Comparison of ENCODE assay signal across 1 cellular context in the genomic region with DNA sequence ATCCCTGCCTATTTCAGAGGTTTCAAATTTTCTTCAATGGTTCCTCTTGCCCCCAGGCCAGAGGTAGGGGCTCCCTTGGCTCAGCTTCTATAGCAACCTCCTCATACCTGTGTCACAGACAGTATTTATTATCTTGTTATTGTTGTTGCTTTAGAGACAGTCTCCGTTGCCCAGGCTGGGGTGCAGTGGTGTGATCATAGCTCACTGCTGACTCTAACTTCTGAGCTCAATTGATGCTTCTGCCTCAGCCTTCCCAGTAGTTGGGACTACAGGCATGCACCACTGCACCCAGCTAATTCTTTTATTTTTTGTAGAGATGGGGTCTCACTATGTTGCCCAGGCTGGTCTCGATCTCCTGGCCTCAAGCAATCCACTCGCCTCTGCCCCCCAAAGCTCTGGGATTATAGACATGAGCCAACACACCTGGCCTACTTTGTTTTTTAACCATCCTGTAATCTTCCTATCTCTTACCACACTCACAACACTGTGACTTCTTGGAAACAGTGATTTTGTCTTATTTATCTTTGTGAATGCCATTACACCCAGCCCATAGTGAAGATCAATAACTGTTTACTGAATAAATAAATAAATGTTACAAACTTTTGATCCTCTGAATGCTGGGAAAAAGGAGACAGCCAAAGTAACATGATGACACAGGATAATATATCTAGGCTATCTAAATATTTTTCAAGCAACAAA.
TF ChIP-seq lines count a peak whose summit lies in the region.

No MANE protein-coding gene starts in this region.

TF ChIP-seq in HepG2, 621 proteins besides CTCF, POLR2A, EP300 and RAD21 (continued from another document and continues in another):
- TF ChIP-seq, protein P1, sequence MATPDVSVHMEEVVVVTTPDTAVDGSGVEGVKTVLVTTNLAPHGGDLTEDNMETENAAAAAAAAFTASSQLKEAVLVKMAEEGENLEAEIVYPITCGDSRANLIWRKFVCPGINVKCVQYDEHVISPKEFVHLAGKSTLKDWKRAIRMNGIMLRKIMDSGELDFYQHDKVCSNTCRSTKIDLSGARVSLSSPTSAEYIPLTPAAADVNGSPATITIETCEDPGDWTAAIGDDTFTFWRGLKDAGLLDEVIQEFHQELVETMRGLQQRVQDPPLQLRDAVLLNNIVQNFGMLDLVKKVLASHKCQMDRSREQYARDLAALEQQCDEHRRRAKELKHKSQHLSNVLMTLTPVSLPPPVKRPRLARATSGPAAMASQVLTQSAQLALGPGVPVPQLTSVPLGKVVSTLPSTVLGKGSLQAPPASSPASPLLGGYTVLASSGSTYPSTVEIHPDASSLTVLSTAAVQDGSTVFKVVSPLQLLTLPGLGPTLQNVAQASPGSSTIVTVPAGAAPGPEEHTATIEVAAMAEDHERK (CRISPR knock-in tag; IDR thresholded peaks at IDR 0.05; ENCODE audit: low read depth): no peak
- TF ChIP-seq ZBTB42 (CRISPR knock-in tag; IDR thresholded peaks at IDR 0.05) (no peak), NFYC (CRISPR knock-in tag; IDR thresholded peaks at IDR 0.05) (no peak), ZNF329 (CRISPR knock-in tag; IDR thresholded peaks at IDR 0.05; ENCODE audit: low read depth) (no peak), AHR (CRISPR knock-in tag; IDR thresholded peaks at IDR 0.05) (no peak), ZNF317 (CRISPR knock-in tag; IDR thresholded peaks at IDR 0.05) (no peak), HNRNPH1 (optimal IDR thresholded peaks at IDR 0.05; ENCODE audit: low read depth, low read length) (no peak), NCOA1 (CRISPR knock-in tag; IDR thresholded peaks at IDR 0.05) (no peak), ZNF773 (CRISPR knock-in tag; IDR thresholded peaks at IDR 0.05; ENCODE audit: borderline replicate concordance) (no peak), SRY (CRISPR knock-in tag; IDR thresholded peaks at IDR 0.05) (no peak), MED8 (CRISPR knock-in tag; IDR thresholded peaks at IDR 0.05; ENCODE audit: insufficient replicate concordance) (no peak), MIXL1 (CRISPR knock-in tag; IDR thresholded peaks at IDR 0.05) (no peak; the same call in 1 of the 2 replicates), HNF4G (IDR thresholded peaks at IDR 0.05; ENCODE audit: borderline replicate concordance, low read depth, low read length) (no peak), HNF4G (CRISPR knock-in tag; IDR thresholded peaks at IDR 0.05; ENCODE audit: borderline replicate concordance, low read depth) (no peak), THAP11 (CRISPR knock-in tag; IDR thresholded peaks at IDR 0.05) (0 out of 2 replicates have a peak, but pooled peaks have one; percentile 33), ZNF598 (CRISPR knock-in tag; IDR thresholded peaks at IDR 0.05; ENCODE audit: borderline replicate concordance) (no peak), ZNF672 (CRISPR knock-in tag; IDR thresholded peaks at IDR 0.05) (no peak), SRSF4 (IDR thresholded peaks at IDR 0.05; ENCODE audit: low read depth, low read length, poor library complexity, severe bottlenecking) (no peak), ZNF205 (CRISPR knock-in tag; IDR thresholded peaks at IDR 0.05) (no peak), BRCA1 (CRISPR knock-in tag; IDR thresholded peaks at IDR 0.05) (no peak), FOXA3 (CRISPR knock-in tag; IDR thresholded peaks at IDR 0.05) (peak; percentile 82), HOXA9 (CRISPR knock-in tag; IDR thresholded peaks at IDR 0.05; ENCODE audit: borderline replicate concordance) (no peak), ZNF543 (CRISPR knock-in tag; IDR thresholded peaks at IDR 0.05) (no peak), TBX3 (IDR thresholded peaks at IDR 0.05; ENCODE audit: borderline replicate concordance) (peak; percentile 12; the same call in 1 of the 2 replicates), ZSCAN22 (CRISPR knock-in tag; IDR thresholded peaks at IDR 0.05) (no peak)
- TF ChIP-seq, protein P2, sequence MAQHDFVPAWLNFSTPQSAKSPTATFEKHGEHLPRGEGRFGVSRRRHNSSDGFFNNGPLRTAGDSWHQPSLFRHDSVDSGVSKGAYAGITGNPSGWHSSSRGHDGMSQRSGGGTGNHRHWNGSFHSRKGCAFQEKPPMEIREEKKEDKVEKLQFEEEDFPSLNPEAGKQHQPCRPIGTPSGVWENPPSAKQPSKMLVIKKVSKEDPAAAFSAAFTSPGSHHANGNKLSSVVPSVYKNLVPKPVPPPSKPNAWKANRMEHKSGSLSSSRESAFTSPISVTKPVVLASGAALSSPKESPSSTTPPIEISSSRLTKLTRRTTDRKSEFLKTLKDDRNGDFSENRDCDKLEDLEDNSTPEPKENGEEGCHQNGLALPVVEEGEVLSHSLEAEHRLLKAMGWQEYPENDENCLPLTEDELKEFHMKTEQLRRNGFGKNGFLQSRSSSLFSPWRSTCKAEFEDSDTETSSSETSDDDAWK (CRISPR knock-in tag; IDR thresholded peaks at IDR 0.05): no peak
- TF ChIP-seq, protein P3, sequence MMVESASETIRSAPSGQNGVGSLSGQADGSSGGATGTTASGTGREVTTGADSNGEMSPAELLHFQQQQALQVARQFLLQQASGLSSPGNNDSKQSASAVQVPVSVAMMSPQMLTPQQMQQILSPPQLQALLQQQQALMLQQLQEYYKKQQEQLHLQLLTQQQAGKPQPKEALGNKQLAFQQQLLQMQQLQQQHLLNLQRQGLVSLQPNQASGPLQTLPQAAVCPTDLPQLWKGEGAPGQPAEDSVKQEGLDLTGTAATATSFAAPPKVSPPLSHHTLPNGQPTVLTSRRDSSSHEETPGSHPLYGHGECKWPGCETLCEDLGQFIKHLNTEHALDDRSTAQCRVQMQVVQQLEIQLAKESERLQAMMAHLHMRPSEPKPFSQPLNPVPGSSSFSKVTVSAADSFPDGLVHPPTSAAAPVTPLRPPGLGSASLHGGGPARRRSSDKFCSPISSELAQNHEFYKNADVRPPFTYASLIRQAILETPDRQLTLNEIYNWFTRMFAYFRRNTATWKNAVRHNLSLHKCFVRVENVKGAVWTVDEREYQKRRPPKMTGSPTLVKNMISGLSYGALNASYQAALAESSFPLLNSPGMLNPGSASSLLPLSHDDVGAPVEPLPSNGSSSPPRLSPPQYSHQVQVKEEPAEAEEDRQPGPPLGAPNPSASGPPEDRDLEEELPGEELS (CRISPR knock-in tag; IDR thresholded peaks at IDR 0.05): peak; percentile 65
- TF ChIP-seq, protein P4, sequence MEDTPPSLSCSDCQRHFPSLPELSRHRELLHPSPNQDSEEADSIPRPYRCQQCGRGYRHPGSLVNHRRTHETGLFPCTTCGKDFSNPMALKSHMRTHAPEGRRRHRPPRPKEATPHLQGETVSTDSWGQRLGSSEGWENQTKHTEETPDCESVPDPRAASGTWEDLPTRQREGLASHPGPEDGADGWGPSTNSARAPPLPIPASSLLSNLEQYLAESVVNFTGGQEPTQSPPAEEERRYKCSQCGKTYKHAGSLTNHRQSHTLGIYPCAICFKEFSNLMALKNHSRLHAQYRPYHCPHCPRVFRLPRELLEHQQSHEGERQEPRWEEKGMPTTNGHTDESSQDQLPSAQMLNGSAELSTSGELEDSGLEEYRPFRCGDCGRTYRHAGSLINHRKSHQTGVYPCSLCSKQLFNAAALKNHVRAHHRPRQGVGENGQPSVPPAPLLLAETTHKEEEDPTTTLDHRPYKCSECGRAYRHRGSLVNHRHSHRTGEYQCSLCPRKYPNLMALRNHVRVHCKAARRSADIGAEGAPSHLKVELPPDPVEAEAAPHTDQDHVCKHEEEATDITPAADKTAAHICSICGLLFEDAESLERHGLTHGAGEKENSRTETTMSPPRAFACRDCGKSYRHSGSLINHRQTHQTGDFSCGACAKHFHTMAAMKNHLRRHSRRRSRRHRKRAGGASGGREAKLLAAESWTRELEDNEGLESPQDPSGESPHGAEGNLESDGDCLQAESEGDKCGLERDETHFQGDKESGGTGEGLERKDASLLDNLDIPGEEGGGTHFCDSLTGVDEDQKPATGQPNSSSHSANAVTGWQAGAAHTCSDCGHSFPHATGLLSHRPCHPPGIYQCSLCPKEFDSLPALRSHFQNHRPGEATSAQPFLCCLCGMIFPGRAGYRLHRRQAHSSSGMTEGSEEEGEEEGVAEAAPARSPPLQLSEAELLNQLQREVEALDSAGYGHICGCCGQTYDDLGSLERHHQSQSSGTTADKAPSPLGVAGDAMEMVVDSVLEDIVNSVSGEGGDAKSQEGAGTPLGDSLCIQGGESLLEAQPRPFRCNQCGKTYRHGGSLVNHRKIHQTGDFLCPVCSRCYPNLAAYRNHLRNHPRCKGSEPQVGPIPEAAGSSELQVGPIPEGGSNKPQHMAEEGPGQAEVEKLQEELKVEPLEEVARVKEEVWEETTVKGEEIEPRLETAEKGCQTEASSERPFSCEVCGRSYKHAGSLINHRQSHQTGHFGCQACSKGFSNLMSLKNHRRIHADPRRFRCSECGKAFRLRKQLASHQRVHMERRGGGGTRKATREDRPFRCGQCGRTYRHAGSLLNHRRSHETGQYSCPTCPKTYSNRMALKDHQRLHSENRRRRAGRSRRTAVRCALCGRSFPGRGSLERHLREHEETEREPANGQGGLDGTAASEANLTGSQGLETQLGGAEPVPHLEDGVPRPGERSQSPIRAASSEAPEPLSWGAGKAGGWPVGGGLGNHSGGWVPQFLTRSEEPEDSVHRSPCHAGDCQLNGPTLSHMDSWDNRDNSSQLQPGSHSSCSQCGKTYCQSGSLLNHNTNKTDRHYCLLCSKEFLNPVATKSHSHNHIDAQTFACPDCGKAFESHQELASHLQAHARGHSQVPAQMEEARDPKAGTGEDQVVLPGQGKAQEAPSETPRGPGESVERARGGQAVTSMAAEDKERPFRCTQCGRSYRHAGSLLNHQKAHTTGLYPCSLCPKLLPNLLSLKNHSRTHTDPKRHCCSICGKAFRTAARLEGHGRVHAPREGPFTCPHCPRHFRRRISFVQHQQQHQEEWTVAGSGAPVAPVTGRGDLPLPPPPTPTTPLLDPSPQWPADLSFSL (CRISPR knock-in tag; IDR thresholded peaks at IDR 0.05): no peak
- TF ChIP-seq, protein P5, sequence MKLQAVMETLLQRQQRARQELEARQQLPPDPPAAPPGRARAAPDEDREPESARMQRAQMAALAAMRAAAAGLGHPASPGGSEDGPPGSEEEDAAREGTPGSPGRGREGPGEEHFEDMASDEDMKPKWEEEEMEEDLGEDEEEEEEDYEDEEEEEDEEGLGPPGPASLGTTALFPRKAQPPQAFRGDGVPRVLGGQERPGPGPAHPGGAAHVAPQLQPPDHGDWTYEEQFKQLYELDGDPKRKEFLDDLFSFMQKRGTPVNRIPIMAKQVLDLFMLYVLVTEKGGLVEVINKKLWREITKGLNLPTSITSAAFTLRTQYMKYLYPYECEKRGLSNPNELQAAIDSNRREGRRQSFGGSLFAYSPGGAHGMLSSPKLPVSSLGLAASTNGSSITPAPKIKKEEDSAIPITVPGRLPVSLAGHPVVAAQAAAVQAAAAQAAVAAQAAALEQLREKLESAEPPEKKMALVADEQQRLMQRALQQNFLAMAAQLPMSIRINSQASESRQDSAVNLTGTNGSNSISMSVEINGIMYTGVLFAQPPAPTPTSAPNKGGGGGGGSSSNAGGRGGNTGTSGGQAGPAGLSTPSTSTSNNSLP (IDR thresholded peaks at IDR 0.05; ENCODE audit: low read depth, low read length): peak; percentile 39; the same call in 1 of the 2 replicates
- TF ChIP-seq, protein P6, sequence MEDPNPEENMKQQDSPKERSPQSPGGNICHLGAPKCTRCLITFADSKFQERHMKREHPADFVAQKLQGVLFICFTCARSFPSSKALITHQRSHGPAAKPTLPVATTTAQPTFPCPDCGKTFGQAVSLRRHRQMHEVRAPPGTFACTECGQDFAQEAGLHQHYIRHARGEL (CRISPR knock-in tag; IDR thresholded peaks at IDR 0.05): no peak
- TF ChIP-seq, protein P7, sequence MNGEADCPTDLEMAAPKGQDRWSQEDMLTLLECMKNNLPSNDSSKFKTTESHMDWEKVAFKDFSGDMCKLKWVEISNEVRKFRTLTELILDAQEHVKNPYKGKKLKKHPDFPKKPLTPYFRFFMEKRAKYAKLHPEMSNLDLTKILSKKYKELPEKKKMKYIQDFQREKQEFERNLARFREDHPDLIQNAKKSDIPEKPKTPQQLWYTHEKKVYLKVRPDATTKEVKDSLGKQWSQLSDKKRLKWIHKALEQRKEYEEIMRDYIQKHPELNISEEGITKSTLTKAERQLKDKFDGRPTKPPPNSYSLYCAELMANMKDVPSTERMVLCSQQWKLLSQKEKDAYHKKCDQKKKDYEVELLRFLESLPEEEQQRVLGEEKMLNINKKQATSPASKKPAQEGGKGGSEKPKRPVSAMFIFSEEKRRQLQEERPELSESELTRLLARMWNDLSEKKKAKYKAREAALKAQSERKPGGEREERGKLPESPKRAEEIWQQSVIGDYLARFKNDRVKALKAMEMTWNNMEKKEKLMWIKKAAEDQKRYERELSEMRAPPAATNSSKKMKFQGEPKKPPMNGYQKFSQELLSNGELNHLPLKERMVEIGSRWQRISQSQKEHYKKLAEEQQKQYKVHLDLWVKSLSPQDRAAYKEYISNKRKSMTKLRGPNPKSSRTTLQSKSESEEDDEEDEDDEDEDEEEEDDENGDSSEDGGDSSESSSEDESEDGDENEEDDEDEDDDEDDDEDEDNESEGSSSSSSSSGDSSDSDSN (CRISPR knock-in tag; IDR thresholded peaks at IDR 0.05): no peak
- TF ChIP-seq, protein P8, sequence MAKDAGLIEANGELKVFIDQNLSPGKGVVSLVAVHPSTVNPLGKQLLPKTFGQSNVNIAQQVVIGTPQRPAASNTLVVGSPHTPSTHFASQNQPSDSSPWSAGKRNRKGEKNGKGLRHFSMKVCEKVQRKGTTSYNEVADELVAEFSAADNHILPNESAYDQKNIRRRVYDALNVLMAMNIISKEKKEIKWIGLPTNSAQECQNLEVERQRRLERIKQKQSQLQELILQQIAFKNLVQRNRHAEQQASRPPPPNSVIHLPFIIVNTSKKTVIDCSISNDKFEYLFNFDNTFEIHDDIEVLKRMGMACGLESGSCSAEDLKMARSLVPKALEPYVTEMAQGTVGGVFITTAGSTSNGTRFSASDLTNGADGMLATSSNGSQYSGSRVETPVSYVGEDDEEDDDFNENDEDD (CRISPR knock-in tag; IDR thresholded peaks at IDR 0.05; ENCODE audit: borderline replicate concordance): no peak
- TF ChIP-seq, protein P9, sequence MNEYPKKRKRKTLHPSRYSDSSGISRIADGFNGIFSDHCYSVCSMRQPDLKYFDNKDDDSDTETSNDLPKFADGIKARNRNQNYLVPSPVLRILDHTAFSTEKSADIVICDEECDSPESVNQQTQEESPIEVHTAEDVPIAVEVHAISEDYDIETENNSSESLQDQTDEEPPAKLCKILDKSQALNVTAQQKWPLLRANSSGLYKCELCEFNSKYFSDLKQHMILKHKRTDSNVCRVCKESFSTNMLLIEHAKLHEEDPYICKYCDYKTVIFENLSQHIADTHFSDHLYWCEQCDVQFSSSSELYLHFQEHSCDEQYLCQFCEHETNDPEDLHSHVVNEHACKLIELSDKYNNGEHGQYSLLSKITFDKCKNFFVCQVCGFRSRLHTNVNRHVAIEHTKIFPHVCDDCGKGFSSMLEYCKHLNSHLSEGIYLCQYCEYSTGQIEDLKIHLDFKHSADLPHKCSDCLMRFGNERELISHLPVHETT (CRISPR knock-in tag; conservative IDR thresholded peaks at IDR 0.05): no peak
- TF ChIP-seq, protein P10, sequence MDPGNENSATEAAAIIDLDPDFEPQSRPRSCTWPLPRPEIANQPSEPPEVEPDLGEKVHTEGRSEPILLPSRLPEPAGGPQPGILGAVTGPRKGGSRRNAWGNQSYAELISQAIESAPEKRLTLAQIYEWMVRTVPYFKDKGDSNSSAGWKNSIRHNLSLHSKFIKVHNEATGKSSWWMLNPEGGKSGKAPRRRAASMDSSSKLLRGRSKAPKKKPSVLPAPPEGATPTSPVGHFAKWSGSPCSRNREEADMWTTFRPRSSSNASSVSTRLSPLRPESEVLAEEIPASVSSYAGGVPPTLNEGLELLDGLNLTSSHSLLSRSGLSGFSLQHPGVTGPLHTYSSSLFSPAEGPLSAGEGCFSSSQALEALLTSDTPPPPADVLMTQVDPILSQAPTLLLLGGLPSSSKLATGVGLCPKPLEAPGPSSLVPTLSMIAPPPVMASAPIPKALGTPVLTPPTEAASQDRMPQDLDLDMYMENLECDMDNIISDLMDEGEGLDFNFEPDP (CRISPR knock-in tag; conservative IDR thresholded peaks at IDR 0.05): no peak
